In the genomic region with DNA sequence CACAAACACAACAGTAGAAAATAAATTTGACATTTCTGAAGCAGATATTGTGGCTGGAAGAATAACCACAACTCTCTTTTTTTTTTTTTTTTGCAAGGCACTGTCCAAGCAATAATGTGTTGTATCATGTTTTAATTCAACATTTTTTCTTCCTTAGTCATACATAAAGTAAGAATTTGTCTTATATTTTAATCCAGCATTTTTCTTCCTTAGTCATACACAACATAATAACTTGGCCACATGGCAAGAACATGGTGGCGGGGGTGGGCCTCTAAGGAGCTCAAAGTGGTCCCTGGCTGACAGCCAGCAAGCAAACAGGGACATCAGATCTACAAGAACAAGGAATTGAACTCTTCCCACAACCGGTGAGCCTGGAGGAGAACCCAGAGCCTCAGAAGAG, we compare ENCODE assay signal across 16 cellular contexts. TPM values are rescaled to one million over a fixed set of nuclear protein-coding genes. Genes with fewer than 3 reads are reported as not detected.
DNase-seq lines count a peak whose midpoint lies in the region; ATAC-seq and TF ChIP-seq lines count a peak whose summit lies in the region.
"Had no signal": no experiment of that assay in that cellular context is flagged by ENCODE, and none has a peak within 500 bp of the region (broad histone marks: within the 10 kb centered on the region; RNA-seq: fewer than 3 reads in every experiment).

No MANE protein-coding gene starts in this region.

- no peaks in the 10 kb centered on the region for H3K36me3 ChIP-seq in colonic mucosa

- 0 out of 2 replicates have a peak, but pooled peaks cover 4% of the 10 kb centered on the region for H3K36me3 Mint-ChIP-seq in HFFc6 (ENCODE audit: low read depth)

- H3K9me3 Mint-ChIP-seq in HFFc6, result no peaks in the 10 kb centered on the region
- H3K9me3 Mint-ChIP-seq: activated naive CD8-positive, alpha-beta T cell treated with anti-CD3 and anti-CD28 coated beads for 36 hours; stimulated activated naive CD8-positive, alpha-beta T cell treated with anti-CD3 and anti-CD28 coated beads, Interleukin-15, amount 100 ng/mL, for 72 hours had no signal

- H3K4me3 Mint-ChIP-seq in HFFc6, result peak overlapping the region; percentile 74
- H3K4me3 Mint-ChIP-seq: activated naive CD8-positive, alpha-beta T cell treated with anti-CD3 and anti-CD28 coated beads for 36 hours; stimulated activated naive CD8-positive, alpha-beta T cell treated with anti-CD3 and anti-CD28 coated beads, Interleukin-15, amount 100 ng/mL, for 72 hours had no signal

- ATAC-seq in GM21825 (IDR thresholded peaks at IDR 0.05; ENCODE audit: unreplicated experiment), result no peak
- ATAC-seq: stimulated activated naive CD8-positive, alpha-beta T cell treated with anti-CD3 and anti-CD28 coated beads, Interleukin-15, amount 100 ng/mL, for 72 hours had no signal

- TF ChIP-seq CTCF in AG04449 (IDR thresholded peaks at IDR 0.05; ENCODE audit: insufficient read depth, low read length, missing control alignments), result no peak
- no peak for TF ChIP-seq CTCF in HFFc6 (IDR thresholded peaks at IDR 0.05)
- no peak for TF ChIP-seq CTCF in colonic mucosa (IDR thresholded peaks at IDR 0.05)

- no peak overlapping the region for H3K4me3 ChIP-seq in AG04449 (ENCODE audit: low read depth, low read length)
- H3K4me3 ChIP-seq in colonic mucosa, result no peak overlapping the region

- H3K9ac ChIP-seq in colonic mucosa (ENCODE audit: low read depth in 2 of 2, low read length in 2 of 2), result no peak overlapping the region

- peaks cover 41% of the 10 kb centered on the region for H3K4me1 Mint-ChIP-seq in HFFc6 (ENCODE audit: low read depth)

- intact Hi-C loops in colonic mucosa (cut with DNase I), result no loop called here

- H3K9me3 ChIP-seq in colonic mucosa, result no peaks in the 10 kb centered on the region

- no peaks in the 10 kb centered on the region for H3K27me3 ChIP-seq in colonic mucosa

- H3K27ac ChIP-seq in colonic mucosa, result no peak overlapping the region
- H3K27ac ChIP-seq: C4-2B, VCaP had no signal

- H3K27me3 Mint-ChIP-seq in HFFc6 (ENCODE audit: insufficient read depth), result no peaks in the 10 kb centered on the region
- H3K27me3 Mint-ChIP-seq: activated naive CD8-positive, alpha-beta T cell treated with anti-CD3 and anti-CD28 coated beads for 36 hours; stimulated activated naive CD8-positive, alpha-beta T cell treated with anti-CD3 and anti-CD28 coated beads, Interleukin-15, amount 100 ng/mL, for 72 hours had no signal

- H3K4me1 ChIP-seq in colonic mucosa, result no peaks in the 10 kb centered on the region

- peak overlapping the region; percentile 94 for H3K27ac Mint-ChIP-seq in HFFc6
- H3K27ac Mint-ChIP-seq: activated naive CD8-positive, alpha-beta T cell treated with anti-CD3 and anti-CD28 coated beads for 36 hours; stimulated activated naive CD8-positive, alpha-beta T cell treated with anti-CD3 and anti-CD28 coated beads, Interleukin-15, amount 100 ng/mL, for 72 hours had no signal

- CTCF ChIA-PET in AG04449 (lab: Yijun Ruan, JAX), result interaction anchor here (0.9 to 6.1 kb wide), 5 partner anchors 10 to 125 kb away, joined by 3 to 50 read pairs (median 4); no protein-coding TSS in a partner anchor

- POLR2A ChIA-PET in AG04449 (lab: Yijun Ruan, JAX), result interaction anchor here (1.0 to 1.3 kb wide), 2 partner anchors 10 to 20 kb away, joined by 3 to 4 read pairs; a partner anchor contains a TSS

- DNase-seq in AG04449 (ENCODE audit: low read depth, low spot score) (peak; percentile 26), HFFc6 (peak; percentile 37), astrocyte of the hippocampus (ENCODE audit: low read depth, low spot score) (peak; percentile 41), foreskin melanocyte (peak; percentile 38), colonic mucosa (no peak), islet precursor cell (no peak)
- DNase-seq in stimulated activated CD8-positive, alpha-beta memory T cell treated with anti-CD3 and anti-CD28 coated beads, Interleukin-4, amount 100 ng/mL, for 48 hours, result no peak
- DNase-seq: activated naive CD8-positive, alpha-beta T cell treated with anti-CD3 and anti-CD28 coated beads for 36 hours; effector CD8-positive, alpha-beta T cell; GF-D8; NCI-H524 treated with DMSO at 0.1 percent for 48 hours; SHP77; stimulated activated naive CD8-positive, alpha-beta T cell treated with anti-CD3 and anti-CD28 coated beads, Interleukin-15, amount 100 ng/mL, for 72 hours had no signal

RNA-seq across cellular contexts. Expression of a gene that starts 20.2 kb away (rescaled TPM):
- total RNA-seq in HFFc6 (2021; fragmentation: NEBNext Ultra II Directional; extraction: Animal tissue kit (Norgen Biotek cat#: 25700)), result 10 to 100 TPM; 17.4 to 26.1 (median 19.5) TPM
- total RNA-seq in colonic mucosa, result 10 to 100 TPM; 29.3 to 29.5 TPM

Comparison
In these comparisons a context has a peak if more than half of its experiments do, and no peak if none do; other contexts are left out.
1. DNase-seq: peak in AG04449 (single experiment), HFFc6 (single experiment), astrocyte of the hippocampus (single experiment) and foreskin melanocyte (single experiment); none in colonic mucosa (single experiment), stimulated activated CD8-positive, alpha-beta memory T cell treated with anti-CD3 and anti-CD28 coated beads, Interleukin-4, amount 100 ng/mL, for 48 hours (single experiment) and islet precursor cell (single experiment).